ENCODE assay signal across 18 cellular contexts in genomic region chr16:21698169-21699032, GRCh38. TPM values are rescaled to one million over a fixed set of nuclear protein-coding genes. Genes with fewer than 3 reads are reported as not detected.
"Had no signal": no experiment of that assay in that cellular context is flagged by ENCODE, and none has a peak within 500 bp of the region (broad histone marks: within the 10 kb centered on the region; RNA-seq: fewer than 3 reads in every experiment).

No MANE protein-coding gene starts in this region.

- DNase-seq: activated CD4-positive, alpha-beta T cell treated with anti-CD3 and anti-CD28 coated beads, Interleukin-2, amount 50 U/mL, for 4 hours; activated CD4-positive, CD25-positive, alpha-beta regulatory T cell treated with anti-CD3 and anti-CD28 coated beads, Interleukin-2, amount 50 U/mL, for 72 hours; activated CD8-positive, alpha-beta memory T cell treated with anti-CD3 and anti-CD28 coated beads, Interleukin-2, amount 10 ng/mL, durations not matched to agents 7 days and 5 days; activated effector memory CD4-positive, alpha-beta T cell treated with Interleukin-2 at 50 U/mL for 16 hours; activated naive CD8-positive, alpha-beta T cell treated with anti-CD3 and anti-CD28 coated beads for 36 hours; activated T-cell treated with anti-CD3 and anti-CD28 coated beads, Interleukin-2, amount 50 U/mL, for 24 hours; aorta; lower lobe of right lung; naive thymus-derived CD4-positive, alpha-beta T cell; stimulated activated naive CD4-positive, alpha-beta T cell had no signal

- H3K27ac ChIP-seq: breast epithelium, lower lobe of right lung, neutrophil, prostate gland had no signal

- ATAC-seq: activated CD8-positive, alpha-beta memory T cell treated with anti-CD3 and anti-CD28 coated beads, Interleukin-2, amount 10 ng/mL, durations not matched to agents 7 days and 5 days; esophagus mucosa; naive thymus-derived CD4-positive, alpha-beta T cell; sciatic nerve had no signal

- H3K36me3 ChIP-seq: breast epithelium, lower lobe of right lung, neutrophil, prostate gland had no signal

- H3K4me3 ChIP-seq: breast epithelium, lower lobe of right lung, prostate gland had no signal

- H3K4me1 ChIP-seq: breast epithelium, lower lobe of right lung, prostate gland had no signal

- H3K27me3 ChIP-seq: breast epithelium had no signal

- FAIRE-seq: endometrium had no signal

- H3K9me3 ChIP-seq: breast epithelium, lower lobe of right lung, neutrophil, prostate gland had no signal

RNA-seq across cellular contexts. Expression of gene OTOA, which starts 34.6 kb away (rescaled TPM):
- total RNA-seq: dermis microvascular lymphatic vessel endothelial cell had no signal
- polyA plus RNA-seq: aorta had no signal

RNA-seq across cellular contexts. Expression of gene IGSF6, which starts 46.0 kb away (rescaled TPM):
- total RNA-seq: chondrocyte had no signal
